1 cellular context compared by ENCODE assay signal in genomic region chrX:65821721-65822496, GRCh38.
TF ChIP-seq lines count a peak whose summit lies in the region.

No MANE protein-coding gene starts in this region.

TF ChIP-seq in A549, 52 proteins besides CTCF, POLR2A, EP300 and RAD21 (continued from another document):
- TF ChIP-seq HMGXB4 (CRISPR knock-in tag; IDR thresholded peaks at IDR 0.05; ENCODE audit: borderline replicate concordance) (no peak), FOSL2 (IDR thresholded peaks at IDR 0.05) (no peak), FOSL2 (CRISPR knock-in tag; IDR thresholded peaks at IDR 0.05) (no peak), MAFK (IDR thresholded peaks at IDR 0.05; ENCODE audit: partially characterized antibody) (no peak), BHLHE40 (IDR thresholded peaks at IDR 0.05; ENCODE audit: low read depth, low read length) (no peak), JUN (IDR thresholded peaks at IDR 0.05) (no peak), CBX8 (IDR thresholded peaks at IDR 0.05) (no peak), RFX5 (IDR thresholded peaks at IDR 0.05) (no peak), RARB (CRISPR knock-in tag; IDR thresholded peaks at IDR 0.05) (no peak), PHF8 (IDR thresholded peaks at IDR 0.05; ENCODE audit: borderline replicate concordance, low read depth) (no peak), KDM5A (IDR thresholded peaks at IDR 0.05) (no peak), POLR2AphosphoS2 (conservative IDR thresholded peaks at IDR 0.05; ENCODE audit: low read length) (no peak)
